In the genomic region with DNA sequence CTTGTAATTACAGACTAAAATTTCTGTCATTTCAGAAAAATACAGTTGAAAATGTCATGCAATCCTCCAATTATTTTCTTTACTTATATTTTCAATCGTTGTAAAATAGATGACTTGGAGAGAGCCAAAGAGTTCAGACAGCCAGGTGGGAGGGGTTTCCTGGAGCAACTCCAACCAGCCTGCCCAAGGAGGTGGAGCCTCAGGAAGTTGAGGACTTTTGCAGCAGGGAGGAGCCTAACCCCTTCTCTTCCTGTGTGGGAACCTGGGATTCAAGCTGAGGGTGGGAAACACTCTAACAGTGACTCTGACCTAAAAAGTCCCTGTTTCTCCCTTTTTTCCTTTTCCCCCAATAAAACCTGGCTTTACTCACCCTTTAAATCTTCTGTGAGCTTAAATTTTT, we compare ENCODE assay signal across 16 cellular contexts.
"Had no signal": no experiment of that assay in that cellular context is flagged by ENCODE, and none has a peak within 500 bp of the region (broad histone marks: within the 10 kb centered on the region; RNA-seq: fewer than 3 reads in every experiment).

No MANE protein-coding gene starts in this region.

- H3K27ac ChIP-seq: brain microvascular endothelial cell, foreskin keratinocyte, hepatocyte, lower lobe of right lung, right atrium auricular region, transverse colon had no signal

- H3K27me3 ChIP-seq: brain microvascular endothelial cell, foreskin keratinocyte, hepatocyte, right atrium auricular region, transverse colon had no signal

- DNase-seq: activated CD4-positive, alpha-beta T cell treated with anti-CD3 and anti-CD28 coated beads, Interleukin-2, amount 50 U/mL, for 1 hour; activated CD4-positive, CD25-positive, alpha-beta regulatory T cell treated with anti-CD3 and anti-CD28 coated beads, Interleukin-2, amount 50 U/mL, for 72 hours; activated CD8-positive, alpha-beta memory T cell treated with anti-CD3 and anti-CD28 coated beads, Interleukin-2, amount 50 U/mL, for 4 hours; activated effector memory CD4-positive, alpha-beta T cell treated with Interleukin-2 at 50 U/mL for 16 hours; activated naive CD4-positive, alpha-beta T cell treated with anti-CD3 and anti-CD28 coated beads, Interleukin-2, amount 10 ng/mL, durations not matched to agents 7 days and 5 days; activated naive CD8-positive, alpha-beta T cell treated with anti-CD3 and anti-CD28 coated beads, Interleukin-2, amount 50 U/mL, for 24 hours; activated T-cell treated with anti-CD3 and anti-CD28 coated beads, Interleukin-2, amount 50 U/mL, for 4 hours; anterior cingulate cortex; brain microvascular endothelial cell; central memory CD4-positive, alpha-beta T cell; foreskin keratinocyte; lower lobe of right lung; occipital lobe; transverse colon had no signal

- H3K9me3 ChIP-seq: lower lobe of right lung, right atrium auricular region, transverse colon had no signal

- H3K36me3 ChIP-seq: brain microvascular endothelial cell, lower lobe of right lung, right atrium auricular region, transverse colon had no signal

- H3K4me3 ChIP-seq: hepatocyte, lower lobe of right lung, right atrium auricular region, transverse colon had no signal

- H3K4me1 ChIP-seq: foreskin keratinocyte, lower lobe of right lung, right atrium auricular region, transverse colon had no signal
